8 cellular contexts compared by ENCODE assay signal in the genomic region with DNA sequence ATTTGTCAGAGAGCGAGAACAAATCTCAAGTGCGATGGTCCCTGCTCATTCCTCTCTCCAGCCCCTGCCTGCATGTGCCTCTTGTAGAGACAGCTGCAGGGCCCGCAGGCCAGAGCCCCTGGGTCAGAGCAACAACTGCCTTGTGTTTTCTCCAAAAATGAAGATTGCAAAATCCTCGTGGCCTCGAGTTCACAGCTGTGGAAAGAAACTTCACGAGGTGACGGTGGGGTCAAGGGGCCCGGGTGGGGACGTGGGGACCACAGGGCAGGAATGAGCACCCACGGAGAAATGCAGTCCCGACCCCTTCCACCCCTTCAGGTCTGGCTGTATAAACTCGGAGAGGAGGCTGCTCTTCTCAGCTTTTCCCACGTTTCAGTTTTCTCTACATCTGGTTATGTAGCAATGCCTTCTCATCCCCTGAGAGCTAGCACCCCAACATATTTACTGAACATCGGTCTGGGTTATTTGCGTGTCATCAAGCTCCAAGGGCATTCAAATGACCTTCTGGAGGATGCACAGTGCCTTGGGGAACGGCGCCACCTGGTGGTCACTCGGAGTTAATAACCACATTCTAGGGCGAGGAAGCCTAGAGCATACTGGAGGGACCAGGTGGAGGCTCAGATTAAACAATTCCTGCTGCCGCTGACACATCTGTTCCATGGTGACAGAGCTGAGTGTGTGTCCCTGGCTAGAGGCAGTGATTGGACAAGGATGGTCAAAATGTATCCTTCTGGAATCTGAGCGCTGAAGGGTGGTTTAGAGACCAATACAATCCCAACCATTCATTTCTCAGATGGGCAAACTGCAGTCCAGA.
DNase-seq lines count a peak whose midpoint lies in the region; TF ChIP-seq lines count a peak whose summit lies in the region.

No MANE protein-coding gene starts in this region.

- no peaks in the 10 kb centered on the region for H3K23me2 ChIP-seq in H9 (ENCODE audit: insufficient read length, low read depth, low read length, poor library complexity, severe bottlenecking)

- no peak overlapping the region for H2AK5ac ChIP-seq in H9 (ENCODE audit: insufficient read length, low read length)

- H3K9me3 Mint-ChIP-seq in H9 (no peaks in the 10 kb centered on the region), progenitor cell of endocrine pancreas (ENCODE audit: low read depth) (peaks cover 5% of the 10 kb centered on the region)
- H3K9me3 Mint-ChIP-seq in activated naive CD8-positive, alpha-beta T cell treated with anti-CD3 and anti-CD28 coated beads for 36 hours, result no peaks in the 10 kb centered on the region

- H4K8ac ChIP-seq in H9 (replicated peaks; ENCODE audit: insufficient read length, low read depth, low read length), result no peak overlapping the region

- H3K9me3 ChIP-seq in H9 (ENCODE audit: control insufficient read depth, low read depth, low read length) (no peaks in the 10 kb centered on the region), MG63 (no peaks in the 10 kb centered on the region), SK-N-SH (no peaks in the 10 kb centered on the region), cardiac muscle cell (ENCODE audit: low read depth) (no peaks in the 10 kb centered on the region), vagina (no peaks in the 10 kb centered on the region)

- no peaks in the 10 kb centered on the region for H3F3A ChIP-seq in SK-N-SH (replicated peaks; ENCODE audit: insufficient read depth)

- H2BK5ac ChIP-seq in H9 (ENCODE audit: insufficient read length, low read length), result no peak overlapping the region

- H2AFZ ChIP-seq in H9 (ENCODE audit: low read length), result no peak overlapping the region
- H2AFZ ChIP-seq in SK-N-SH (ENCODE audit: low read depth), result no peak overlapping the region

- H3K79me1 ChIP-seq in H9 (ENCODE audit: insufficient read depth, low read depth, low read length, poor library complexity, severe bottlenecking), result no peaks in the 10 kb centered on the region

- no peak overlapping the region for H4K91ac ChIP-seq in H9 (ENCODE audit: insufficient read length, low read depth, low read length)

- no peak overlapping the region for H3K4ac ChIP-seq in H9 (ENCODE audit: low read depth, low read length)

- H4K20me1 ChIP-seq in H9 (ENCODE audit: control insufficient read depth, insufficient read depth, insufficient read length) (no peaks in the 10 kb centered on the region), SK-N-SH (ENCODE audit: insufficient read depth) (no peaks in the 10 kb centered on the region)

- H3K4me3 Mint-ChIP-seq in H9, result no peak overlapping the region
- no peak overlapping the region for H3K4me3 Mint-ChIP-seq in activated naive CD8-positive, alpha-beta T cell treated with anti-CD3 and anti-CD28 coated beads for 36 hours
- H3K4me3 Mint-ChIP-seq in progenitor cell of endocrine pancreas (ENCODE audit: low read depth), result no peak overlapping the region

- TF ChIP-seq RAD21 in SK-N-SH (IDR thresholded peaks at IDR 0.05; ENCODE audit: low read length), result peak; percentile 99

- no peak overlapping the region for H2BK12ac ChIP-seq in H9 (ENCODE audit: insufficient read length, low read depth, low read length)

- H3K9ac ChIP-seq in H9 (ENCODE audit: extremely low read depth, insufficient read length, low read length) (no peak overlapping the region), SK-N-SH (no peak overlapping the region)

- H3K4me3 ChIP-seq in MG63, result no peak overlapping the region
- H3K4me3 ChIP-seq in SK-N-SH (ENCODE audit: low read depth in 2 of 2, low read length in 1 of 2), result peak overlapping the region in 1 of 2 experiments; percentile 27; a peak in 1 of 4 replicates
- no peak overlapping the region for H3K4me3 ChIP-seq in cardiac muscle cell
- peak overlapping the region in 1 of 2 donors; percentile 7 for H3K4me3 ChIP-seq in vagina

- H3K23ac ChIP-seq in H9 (ENCODE audit: insufficient read length, low read depth, low read length), result no peak overlapping the region

- TF ChIP-seq POLR2A in vagina (IDR thresholded peaks at IDR 0.05), result no peak

- TF ChIP-seq CTCF in GM10248 (IDR thresholded peaks at IDR 0.05; ENCODE audit: control extremely low read depth, extremely low read depth, low read depth, missing control alignments), result peak; percentile 87
- peak; percentile 91 for TF ChIP-seq CTCF in H9 (conservative IDR thresholded peaks at IDR 0.05)
- peak; percentile 95 for TF ChIP-seq CTCF in SK-N-SH (IDR thresholded peaks at IDR 0.05)
- peak; percentile 80 for TF ChIP-seq CTCF in cardiac muscle cell (IDR thresholded peaks at IDR 0.05; ENCODE audit: low read depth, low read length)
- peak; percentile 95 for TF ChIP-seq CTCF in progenitor cell of endocrine pancreas (IDR thresholded peaks at IDR 0.05; ENCODE audit: unreplicated experiment)
- peak; percentile 87 to 94 (median 94) for TF ChIP-seq CTCF in vagina (IDR thresholded peaks at IDR 0.05)

- H3K36me3 Mint-ChIP-seq in H9 (ENCODE audit: insufficient read depth in 1 of 3, low read depth in 3 of 3), result no peaks in the 10 kb centered on the region
- no peaks in the 10 kb centered on the region for H3K36me3 Mint-ChIP-seq in activated naive CD8-positive, alpha-beta T cell treated with anti-CD3 and anti-CD28 coated beads for 36 hours
- H3K36me3 Mint-ChIP-seq in progenitor cell of endocrine pancreas (ENCODE audit: insufficient read depth), result no peaks in the 10 kb centered on the region

- no peak overlapping the region for H3K56ac ChIP-seq in H9 (ENCODE audit: insufficient read length, low read depth, low read length)

- no peak overlapping the region for H4K5ac ChIP-seq in H9 (ENCODE audit: insufficient read length, low read depth, low read length)

- intact Hi-C loops in vagina (cut with DNase I), result loop anchor here (5.0 kb wide), 1 partner anchor 140 kb away; no protein-coding TSS in a partner anchor

- no peak overlapping the region for H2BK15ac ChIP-seq in H9 (ENCODE audit: low read depth, low read length)

- no peak overlapping the region for H2BK120ac ChIP-seq in H9 (ENCODE audit: low read depth, low read length, poor library complexity, severe bottlenecking)

- no peak overlapping the region for H3T11ph ChIP-seq in H9 (ENCODE audit: low read length)

- H3K4me1 Mint-ChIP-seq in H9 (peaks cover 0 to 4% of the 10 kb centered on the region in 2 experiments; a peak in 3 of 4 replicates), progenitor cell of endocrine pancreas (ENCODE audit: low read depth) (no peaks in the 10 kb centered on the region)
- no peaks in the 10 kb centered on the region for H3K4me1 Mint-ChIP-seq in activated naive CD8-positive, alpha-beta T cell treated with anti-CD3 and anti-CD28 coated beads for 36 hours

- H2BK20ac ChIP-seq in H9 (ENCODE audit: low read depth, low read length, poor library complexity, severe bottlenecking), result no peak overlapping the region

- peaks cover 5% of the 10 kb centered on the region for H3K27me3 Mint-ChIP-seq in H9 (ENCODE audit: low read depth)
- H3K27me3 Mint-ChIP-seq in activated naive CD8-positive, alpha-beta T cell treated with anti-CD3 and anti-CD28 coated beads for 36 hours, result no peaks in the 10 kb centered on the region
- H3K27me3 Mint-ChIP-seq in progenitor cell of endocrine pancreas, result peaks cover 22% of the 10 kb centered on the region

- CTCF ChIA-PET in GM10248 (lab: Yijun Ruan, JAX) (interaction anchor here (0.5 to 9.0 kb wide), 47 partner anchors 9 to 914 kb away, joined by 3 to 123 read pairs (median 4); no protein-coding TSS in a partner anchor), SK-N-SH (lab: Yijun Ruan, JAX) (interaction anchor here (0.5 to 11.4 kb wide), 106 partner anchors 9 to 1218 kb away, joined by 3 to 341 read pairs (median 4); partner anchors contain the start of genes CYRIA and MYCN)

- H3K4me2 ChIP-seq in H9 (ENCODE audit: insufficient read depth, insufficient read length, low read length), result no peak overlapping the region
- H3K4me2 ChIP-seq in SK-N-SH, result no peak overlapping the region

- no peaks in the 10 kb centered on the region for H3K36me3 ChIP-seq in MG63
- no peaks in the 10 kb centered on the region for H3K36me3 ChIP-seq in SK-N-SH (replicated peaks in 1 of 2; ENCODE audit: control insufficient read depth in 1 of 2, insufficient read depth in 2 of 2, low read length in 1 of 2)
- no peaks in the 10 kb centered on the region for H3K36me3 ChIP-seq in cardiac muscle cell
- no peaks in the 10 kb centered on the region for H3K36me3 ChIP-seq in vagina

- no peaks in the 10 kb centered on the region for H3K9me2 ChIP-seq in SK-N-SH

- H3K79me2 ChIP-seq in H9 (ENCODE audit: insufficient read depth, low read length), result no peaks in the 10 kb centered on the region
- no peaks in the 10 kb centered on the region for H3K79me2 ChIP-seq in SK-N-SH (ENCODE audit: insufficient read depth)

- peak overlapping the region in 1 of 3 experiments; percentile 96; a peak in 2 of 7 replicates for H3K27ac Mint-ChIP-seq in H9
- no peak overlapping the region for H3K27ac Mint-ChIP-seq in activated naive CD8-positive, alpha-beta T cell treated with anti-CD3 and anti-CD28 coated beads for 36 hours
- no peak overlapping the region for H3K27ac Mint-ChIP-seq in progenitor cell of endocrine pancreas

- H3K18ac ChIP-seq in H9 (ENCODE audit: insufficient read length, low read depth, low read length), result no peak overlapping the region

- WGBS in H9 (ENCODE audit: extremely low coverage, insufficient read length, low lambda C conversion rate), result no CpG with 5 or more reads among the region's 21 CpGs
- 23% methylated on average over 21 of the region's 21 CpGs for WGBS in SK-N-SH (ENCODE audit: low lambda C conversion rate)

- TF ChIP-seq EP300 in SK-N-SH (IDR thresholded peaks at IDR 0.05; ENCODE audit: borderline replicate concordance in 1 of 2, low read depth in 1 of 2, low read length in 1 of 2), result no peak

- POLR2A ChIA-PET in GM10248 (lab: Yijun Ruan, JAX) (no interaction called here), SK-N-SH (lab: Yijun Ruan, JAX) (interaction anchor here (2.3 kb wide), 1 partner anchor 144 kb away, joined by 12 read pairs; no protein-coding TSS in a partner anchor)

- H3K14ac ChIP-seq in H9 (ENCODE audit: insufficient read depth, low read length), result no peak overlapping the region

- H3K27me3 ChIP-seq in H9 (ENCODE audit: insufficient read depth, low read length) (no peaks in the 10 kb centered on the region), MG63 (no peaks in the 10 kb centered on the region), SK-N-SH (ENCODE audit: insufficient read depth) (no peaks in the 10 kb centered on the region), cardiac muscle cell (peaks cover 3% of the 10 kb centered on the region), vagina (no peaks in the 10 kb centered on the region)

- DNase-seq in GM10248 (ENCODE audit: extremely low spot score), result peak; percentile 74
- DNase-seq in H9, result peak; percentile 82
- peak; percentile 44 for DNase-seq in MG63
- DNase-seq in SK-N-SH, result peak; percentile 79
- peak; percentile 44 for DNase-seq in activated naive CD8-positive, alpha-beta T cell treated with anti-CD3 and anti-CD28 coated beads for 36 hours
- peak; percentile 76 to 82 for DNase-seq in cardiac muscle cell (ENCODE audit: low read depth in 1 of 2, low spot score in 1 of 2)
- DNase-seq in progenitor cell of endocrine pancreas (ENCODE audit: low spot score, unreplicated experiment), result peak; percentile 64
- no peak for DNase-seq in vagina (ENCODE audit: extremely low spot score in 2 of 2)

- H3K4me1 ChIP-seq in H9 (ENCODE audit: insufficient read depth, low read length) (no peaks in the 10 kb centered on the region), SK-N-SH (ENCODE audit: control insufficient read depth in 1 of 2, insufficient read depth in 2 of 2, low read depth in 1 of 2, low read length in 1 of 2) (peaks cover 0 to 4% of the 10 kb centered on the region in 2 experiments; a peak in 1 of 4 replicates), cardiac muscle cell (ENCODE audit: low read depth) (no peaks in the 10 kb centered on the region), vagina (no peaks in the 10 kb centered on the region)

- no peak overlapping the region for H3K27ac ChIP-seq in H9 (ENCODE audit: insufficient read length, low read depth, low read length)
- H3K27ac ChIP-seq in SK-N-SH (ENCODE audit: low read depth in 2 of 2, low read length in 1 of 2), result no peak overlapping the region
- no peak overlapping the region for H3K27ac ChIP-seq in cardiac muscle cell
- H3K27ac ChIP-seq in vagina, result peak overlapping the region; percentile 66

Comparison
In these comparisons a context has a peak if more than half of its experiments do, and no peak if none do; other contexts are left out.
1. DNase-seq: peak in GM10248 (single experiment), H9 (single experiment), MG63 (single experiment), SK-N-SH (single experiment), activated naive CD8-positive, alpha-beta T cell treated with anti-CD3 and anti-CD28 coated beads for 36 hours (single experiment), cardiac muscle cell (2 of 2) and progenitor cell of endocrine pancreas (single experiment); none in vagina (0 of 2).
2. Peak in every context shown above with its lines, with median percentiles within 50 percentile points of each other: CTCF ChIP-seq.